ENCODE assay signal across 15 cellular contexts in the genomic region with DNA sequence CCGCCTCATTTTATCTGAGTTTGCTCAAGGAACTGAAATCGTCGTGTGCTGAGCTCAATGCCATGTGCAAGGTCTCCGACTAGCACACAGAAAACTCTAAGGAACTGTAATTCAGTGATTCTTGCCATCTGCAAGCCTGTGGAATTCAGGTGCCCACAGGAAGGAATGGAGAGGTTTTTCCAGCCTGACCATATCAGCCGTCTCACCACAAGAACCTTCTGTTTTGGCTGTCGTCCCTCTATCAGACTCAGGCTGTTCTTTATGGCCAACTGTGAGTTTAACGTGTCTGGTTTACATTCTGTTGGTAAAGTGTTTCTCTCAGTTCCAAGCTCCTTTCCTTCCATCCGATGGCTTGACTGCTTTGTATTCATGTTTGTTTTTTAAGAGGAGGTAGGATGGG.
DNase-seq lines count a peak whose midpoint lies in the region; ATAC-seq and TF ChIP-seq lines count a peak whose summit lies in the region.
"Had no signal": no experiment of that assay in that cellular context is flagged by ENCODE, and none has a peak within 500 bp of the region (broad histone marks: within the 10 kb centered on the region; RNA-seq: fewer than 3 reads in every experiment).

No MANE protein-coding gene starts in this region.

- TF ChIP-seq POLR2A in heart left ventricle (IDR thresholded peaks at IDR 0.05) = no peak

- no peak overlapping the region for H3K4me3 ChIP-seq in heart left ventricle
- no peak overlapping the region for H3K4me3 ChIP-seq in astrocyte of the cerebellum (ENCODE audit: low read depth, low read length)
- H3K4me3 ChIP-seq in tibial artery = no peak overlapping the region
- H3K4me3 ChIP-seq: spleen, testis had no signal

- H3K4me1 ChIP-seq in heart left ventricle (peaks cover 0 to 35% (median 28%) of the 10 kb centered on the region in 12 donors), tibial artery (peaks cover 0 to 33% (median 18%) of the 10 kb centered on the region in 4 donors)

- WGBS in heart left ventricle, 4 donors = 60 to 67% (median 65%) methylated on average over 8 of the region's 8 CpGs

- H3K27me3 ChIP-seq in heart left ventricle (no peaks in the 10 kb centered on the region), tibial artery (no peaks in the 10 kb centered on the region)
- H3K27me3 ChIP-seq: spleen, testis had no signal

- DNase-seq in Right ventricle myocardium superior (no peak), heart left ventricle (no peak), astrocyte of the cerebellum (ENCODE audit: low read depth) (peak; percentile 88), kidney tubule cell (ENCODE audit: low spot score) (peak; percentile 32), tibial artery (no peak), NCI-H2029 (lab: John Stamatoyannopoulos, UW) (no peak), KBM-7 (no peak), NCI-H82 treated with DMSO at 0.1 percent for 48 hours (lab: John Stamatoyannopoulos, UW; ENCODE audit: unreplicated experiment) (no peak)
- DNase-seq: activated T-cell treated with anti-CD3 and anti-CD28 coated beads, Interleukin-2, amount 50 U/mL, for 4 hours; amygdala; head of caudate nucleus; NCI-H1092; OCI-M1; spleen; testis had no signal

- peak overlapping the region in 2 of 12 donors; percentile 45 to 72 for H3K27ac ChIP-seq in heart left ventricle
- peak overlapping the region; percentile 58 to 62 for H3K27ac ChIP-seq in tibial artery
- H3K27ac ChIP-seq: spleen, testis had no signal

- no peak for TF ChIP-seq CTCF in heart left ventricle (IDR thresholded peaks at IDR 0.05)
- TF ChIP-seq CTCF in astrocyte of the cerebellum (IDR thresholded peaks at IDR 0.05; ENCODE audit: low read depth, low read length, missing control alignments) = no peak
- no peak for TF ChIP-seq CTCF in tibial artery (IDR thresholded peaks at IDR 0.05)

- no peaks in the 10 kb centered on the region for H3K9me3 ChIP-seq in heart left ventricle
- no peaks in the 10 kb centered on the region for H3K9me3 ChIP-seq in tibial artery
- H3K9me3 ChIP-seq: spleen, testis had no signal

- ATAC-seq in Right ventricle myocardium superior (ENCODE audit: poor library complexity) (peak; percentile 25), heart left ventricle (no peak)
- ATAC-seq: activated T-cell treated with anti-CD3 and anti-CD28 coated beads, Interleukin-2, amount 50 U/mL, for 4 hours had no signal

- intact Hi-C loops in Right ventricle myocardium superior (cut with DNase I) (loop anchor here (10.0 kb wide), 1 partner anchor 287 kb away; no protein-coding TSS in a partner anchor), heart left ventricle (cut with DNase I) (loop anchor here in 7 of 10 donors (5.0 to 10.0 kb wide), 5 partner anchors 80 to 295 kb away; partner anchors contain the start of gene SPRY2 (in 2 of the 7)), tibial artery (cut with DNase I; ENCODE audit: low total_unique reads) (loop anchor here (10.0 kb wide), 1 partner anchor 287 kb away; no protein-coding TSS in a partner anchor)

- H3K36me3 ChIP-seq in heart left ventricle (no peaks in the 10 kb centered on the region), tibial artery (no peaks in the 10 kb centered on the region)
- H3K36me3 ChIP-seq: spleen had no signal

- in situ Hi-C loops in astrocyte of the cerebellum (cut with HindIII; ENCODE audit: low sequenced_read_pairs) = no loop called here
- in situ Hi-C loops in KBM-7 (cut with MboI; ENCODE audit: low pct_unique_long_range_greater_than_20kb, low sequenced_read_pairs) = no loop called here

Comparison
In these comparisons a context has a peak if more than half of its experiments do, and no peak if none do; other contexts are left out.
1. DNase-seq: peak in astrocyte of the cerebellum (single experiment) and kidney tubule cell (single experiment); none in Right ventricle myocardium superior (single experiment), heart left ventricle (0 of 5), tibial artery (0 of 2), NCI-H2029 (single experiment), KBM-7 (single experiment) and NCI-H82 treated with DMSO at 0.1 percent for 48 hours (single experiment).